ENCODE assay signal across 26 cellular contexts in genomic region chr1:87106158-87106557, GRCh38.
"Had no signal": no experiment of that assay in that cellular context is flagged by ENCODE, and none has a peak within 500 bp of the region (broad histone marks: within the 10 kb centered on the region; RNA-seq: fewer than 3 reads in every experiment).

No MANE protein-coding gene starts in this region.

- H3K4me3 ChIP-seq: body of pancreas, cardiac muscle cell, esophagus squamous epithelium, gastrocnemius medialis, ovary, tibial artery had no signal

- DNase-seq: activated CD4-positive, alpha-beta T cell treated with anti-CD3 and anti-CD28 coated beads for 36 hours; activated CD4-positive, alpha-beta T cell treated with anti-CD3 and anti-CD28 coated beads, Interleukin-2, amount 50 U/mL, for 48 hours; activated gamma-delta T cell; activated naive CD4-positive, alpha-beta T cell treated with anti-CD3 and anti-CD28 coated beads, Interleukin-2, amount 50 U/mL, for 16 hours; activated naive CD8-positive, alpha-beta T cell treated with anti-CD3 and anti-CD28 coated beads, Interleukin-2, amount 50 U/mL, for 24 hours; activated T-cell treated with anti-CD3 and anti-CD28 coated beads, Interleukin-2, amount 50 U/mL, for 72 hours; anterior cingulate cortex; body of pancreas; cortex of kidney; endodermal cell; esophagus squamous epithelium; gastrocnemius medialis; hypothalamus; left cardiac atrium; midbrain; ovary; right cardiac atrium; stimulated activated CD4-positive, alpha-beta T cell treated with anti-CD3 and anti-CD28 coated beads, Interleukin-12 subunit alpha, Interleukin-12 subunit beta, amount 100 ng/mL, for 4 hours; stimulated activated CD4-positive, alpha-beta T cell treated with anti-CD3 and anti-CD28 coated beads, Interleukin-4, amount 100 ng/mL, for 4 hours; stimulated activated naive CD8-positive, alpha-beta T cell treated with anti-CD3 and anti-CD28 coated beads, Interleukin-15, Interleukin-2, amounts not matched to agents 100 U/mL and 50 U/mL, for 24 hours; T1000; tibial artery had no signal

- H3K4me1 ChIP-seq: body of pancreas, esophagus squamous epithelium, gastrocnemius medialis, tibial artery had no signal

- H3K36me3 ChIP-seq: cardiac muscle cell, esophagus squamous epithelium, gastrocnemius medialis, ovary, tibial artery had no signal

- H3K27ac ChIP-seq: body of pancreas, cardiac muscle cell, esophagus squamous epithelium, gastrocnemius medialis, ovary, tibial artery had no signal

- ATAC-seq: activated CD4-positive, alpha-beta T cell treated with anti-CD3 and anti-CD28 coated beads for 36 hours; activated naive CD8-positive, alpha-beta T cell treated with anti-CD3 and anti-CD28 coated beads, Interleukin-2, amount 50 U/mL, for 24 hours; activated T-cell treated with anti-CD3 and anti-CD28 coated beads, Interleukin-2, amount 50 U/mL, for 72 hours; body of pancreas; gastrocnemius medialis; left cardiac atrium; natural killer cell treated with Interleukin-12 subunit alpha and Interleukin-12 subunit beta and Interleukin-15 and Interleukin-18, amount 100 ng/mL, for 72 hours; right cardiac atrium; stimulated activated naive CD8-positive, alpha-beta T cell treated with anti-CD3 and anti-CD28 coated beads, Interleukin-15, Interleukin-2, amounts not matched to agents 100 U/mL and 50 U/mL, for 24 hours; WTC11 had no signal

- FAIRE-seq: islet of Langerhans had no signal

- H3K9me3 ChIP-seq: body of pancreas, esophagus squamous epithelium, gastrocnemius medialis, ovary, tibial artery had no signal

- H3K27me3 ChIP-seq: body of pancreas, cardiac muscle cell, esophagus squamous epithelium, gastrocnemius medialis, ovary, tibial artery had no signal
